ENCODE assay signal across 9 cellular contexts in genomic region chr1:211469938-211470529, GRCh38. TPM values are rescaled to one million over a fixed set of nuclear protein-coding genes. Genes with fewer than 3 reads are reported as not detected.
A peak's percentile ranks its signal among the peaks of the same experiment; 100 is the strongest.
DNase-seq lines count a peak whose midpoint lies in the region; ATAC-seq and TF ChIP-seq lines count a peak whose summit lies in the region.
"Had no signal": no experiment of that assay in that cellular context is flagged by ENCODE, and none has a peak within 500 bp of the region (broad histone marks: within the 10 kb centered on the region; RNA-seq: fewer than 3 reads in every experiment).

No MANE protein-coding gene starts in this region.

- WGBS in tibial nerve, 2 donors = 12 to 22% methylated on average over 13 of the region's 13 CpGs

- H3K4me3 ChIP-seq in foreskin fibroblast (ENCODE audit: low read depth in 1 of 2, low read length in 2 of 2) (no peak overlapping the region), tibial nerve (no peak overlapping the region)

- TF ChIP-seq EP300 in tibial nerve (IDR thresholded peaks at IDR 0.05) = no peak

- H3K27ac Mint-ChIP-seq in activated T-cell treated with anti-CD3 and anti-CD28 coated beads, Interleukin-2, amount 50 U/mL, for 72 hours = no peak overlapping the region
- H3K27ac Mint-ChIP-seq: IgD-negative memory B cell had no signal

- H3K27ac ChIP-seq in tibial nerve = no peak overlapping the region

- peaks cover 6% of the 10 kb centered on the region for H3K27me3 Mint-ChIP-seq in activated T-cell treated with anti-CD3 and anti-CD28 coated beads, Interleukin-2, amount 50 U/mL, for 72 hours (ENCODE audit: low read depth)

- TF ChIP-seq POLR2A in tibial nerve (IDR thresholded peaks at IDR 0.05) = no peak

- peak; percentile 67 for ATAC-seq in HG02678 (IDR thresholded peaks at IDR 0.05; ENCODE audit: unreplicated experiment)
- ATAC-seq in activated T-cell treated with anti-CD3 and anti-CD28 coated beads, Interleukin-2, amount 50 U/mL, for 72 hours (replicated peaks in 1 of 2) = peak; percentile 38 to 40
- no peak for ATAC-seq in HG02588 (IDR thresholded peaks at IDR 0.05; ENCODE audit: unreplicated experiment)

- H3K9me3 ChIP-seq in tibial nerve = no peaks in the 10 kb centered on the region

- no peaks in the 10 kb centered on the region for H3K36me3 ChIP-seq in tibial nerve

- no peak overlapping the region for H3K4me3 Mint-ChIP-seq in activated T-cell treated with anti-CD3 and anti-CD28 coated beads, Interleukin-2, amount 50 U/mL, for 72 hours
- H3K4me3 Mint-ChIP-seq: IgD-negative memory B cell had no signal

- H3K27me3 ChIP-seq in tibial nerve = no peaks in the 10 kb centered on the region

- TF ChIP-seq CTCF in foreskin fibroblast (IDR thresholded peaks at IDR 0.05; ENCODE audit: low read depth, low read length) (peak; percentile 90), tibial nerve (IDR thresholded peaks at IDR 0.05) (peak; percentile 59 to 79 (median 71))

- DNase-seq in COLO829 (ENCODE audit: low spot score) = peak; percentile 70
- peak; percentile 91 for DNase-seq in NCI-H82 (lab: John Stamatoyannopoulos, UW)
- peak; percentile 40 to 45 for DNase-seq in activated T-cell treated with anti-CD3 and anti-CD28 coated beads, Interleukin-2, amount 50 U/mL, for 72 hours
- peak; percentile 50 to 87 for DNase-seq in foreskin fibroblast
- DNase-seq in non-pigmented ciliary epithelial cell (ENCODE audit: low read depth) = peak; percentile 15
- peak; percentile 62 to 79 for DNase-seq in tibial nerve (ENCODE audit: low spot score in 2 of 2)

- H3K36me3 Mint-ChIP-seq in activated T-cell treated with anti-CD3 and anti-CD28 coated beads, Interleukin-2, amount 50 U/mL, for 72 hours (ENCODE audit: insufficient read depth in 2 of 2) = no peaks in the 10 kb centered on the region
- H3K36me3 Mint-ChIP-seq: IgD-negative memory B cell had no signal

- no peaks in the 10 kb centered on the region for H3K4me1 Mint-ChIP-seq in activated T-cell treated with anti-CD3 and anti-CD28 coated beads, Interleukin-2, amount 50 U/mL, for 72 hours (ENCODE audit: low read depth)

- no peaks in the 10 kb centered on the region for H3K9me3 Mint-ChIP-seq in activated T-cell treated with anti-CD3 and anti-CD28 coated beads, Interleukin-2, amount 50 U/mL, for 72 hours
- H3K9me3 Mint-ChIP-seq: IgD-negative memory B cell had no signal

- peaks cover 0 to 23% (median 2%) of the 10 kb centered on the region in 4 donors for H3K4me1 ChIP-seq in tibial nerve

RNA-seq across cellular contexts. Expression of gene RD3, which starts 21.9 kb away (rescaled TPM):
- not detected for total RNA-seq in activated T-cell treated with anti-CD3 and anti-CD28 coated beads, Interleukin-2, amount 50 U/mL, for 72 hours
- total RNA-seq in tibial nerve = 1 to 10 TPM in 1 of 4 donors, under 1 TPM in 3; under 0.01 to 2.6 (median 0.41) TPM

Comparison
In these comparisons a context has a peak if more than half of its experiments do, and no peak if none do; other contexts are left out.
1. DNase-seq: peak in every context shown above with its lines; median percentile 91 in NCI-H82; 70 in tibial nerve; 70 in COLO829; 68 in foreskin fibroblast; 42 in activated T-cell treated with anti-CD3 and anti-CD28 coated beads, Interleukin-2, amount 50 U/mL, for 72 hours; 15 in non-pigmented ciliary epithelial cell.